1 cellular context compared by ENCODE assay signal in the genomic region with DNA sequence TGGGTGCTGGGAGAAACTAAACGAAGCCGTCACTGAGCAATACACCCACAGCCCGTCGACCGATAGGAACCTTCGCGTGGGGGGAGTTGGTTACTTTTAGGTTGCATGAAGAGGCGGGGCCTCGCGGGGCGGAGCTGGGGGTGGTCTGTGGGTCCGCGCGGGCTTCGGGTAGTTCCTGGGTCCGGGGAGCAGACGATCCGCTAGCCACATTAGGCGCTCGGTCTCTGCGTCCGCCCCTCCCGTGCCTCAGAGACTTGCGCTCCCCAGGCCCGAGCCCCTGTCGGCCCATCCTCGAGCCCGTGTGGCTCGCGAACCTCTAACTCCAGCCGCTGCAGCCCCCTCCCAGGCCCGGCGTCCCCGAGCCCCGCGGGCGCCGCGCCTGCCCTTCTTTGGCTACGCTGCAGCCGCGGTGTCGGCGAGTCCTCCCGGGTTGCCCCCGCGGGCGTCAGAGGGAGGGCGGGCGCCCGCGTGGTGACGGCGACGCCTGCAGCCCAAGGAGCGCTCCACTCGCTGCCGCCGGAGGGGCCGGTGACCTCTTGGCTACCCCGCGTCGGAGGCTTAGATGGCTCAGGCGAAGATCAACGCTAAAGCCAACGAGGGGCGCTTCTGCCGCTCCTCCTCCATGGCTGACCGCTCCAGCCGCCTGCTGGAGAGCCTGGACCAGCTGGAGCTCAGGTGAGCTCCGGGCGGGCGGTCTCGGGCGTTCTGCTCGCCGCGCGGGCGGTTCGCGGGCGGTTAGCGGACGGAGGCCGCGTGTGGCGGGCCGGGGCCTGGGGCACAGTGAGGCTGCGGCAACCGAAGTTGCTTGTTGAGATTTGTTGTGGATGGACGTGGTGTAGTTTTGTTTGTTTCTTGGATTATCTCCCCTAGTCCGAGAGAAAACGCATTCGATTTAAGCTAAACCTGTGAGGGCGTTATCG.
A peak's percentile ranks its signal among the peaks of the same experiment; 100 is the strongest.
TF ChIP-seq lines count a peak whose summit lies in the region.

A gene (plus strand): TSS at position 191 of the 920 bp plus-strand sequence. CDS start 372 bp downstream, at position 563.

TF ChIP-seq in K562, 482 proteins besides CTCF, POLR2A, EP300 and RAD21 (continued from another document and continues in another):
- TF ChIP-seq, protein P1, sequence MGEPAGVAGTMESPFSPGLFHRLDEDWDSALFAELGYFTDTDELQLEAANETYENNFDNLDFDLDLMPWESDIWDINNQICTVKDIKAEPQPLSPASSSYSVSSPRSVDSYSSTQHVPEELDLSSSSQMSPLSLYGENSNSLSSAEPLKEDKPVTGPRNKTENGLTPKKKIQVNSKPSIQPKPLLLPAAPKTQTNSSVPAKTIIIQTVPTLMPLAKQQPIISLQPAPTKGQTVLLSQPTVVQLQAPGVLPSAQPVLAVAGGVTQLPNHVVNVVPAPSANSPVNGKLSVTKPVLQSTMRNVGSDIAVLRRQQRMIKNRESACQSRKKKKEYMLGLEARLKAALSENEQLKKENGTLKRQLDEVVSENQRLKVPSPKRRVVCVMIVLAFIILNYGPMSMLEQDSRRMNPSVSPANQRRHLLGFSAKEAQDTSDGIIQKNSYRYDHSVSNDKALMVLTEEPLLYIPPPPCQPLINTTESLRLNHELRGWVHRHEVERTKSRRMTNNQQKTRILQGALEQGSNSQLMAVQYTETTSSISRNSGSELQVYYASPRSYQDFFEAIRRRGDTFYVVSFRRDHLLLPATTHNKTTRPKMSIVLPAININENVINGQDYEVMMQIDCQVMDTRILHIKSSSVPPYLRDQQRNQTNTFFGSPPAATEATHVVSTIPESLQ (CRISPR knock-in tag; IDR thresholded peaks at IDR 0.05): 0 out of 2 replicates have a peak, but pooled peaks have one; percentile 71
- TF ChIP-seq TFAM (CRISPR knock-in tag; conservative IDR thresholded peaks at IDR 0.05) (no peak), CEBPB (tag; IDR thresholded peaks at IDR 0.05) (no peak; the same call in 1 of the 2 replicates), ZEB2 (IDR thresholded peaks at IDR 0.05) (no peak), CHD2 (IDR thresholded peaks at IDR 0.05; ENCODE audit: low read depth, low read length) (no peak; the same call in 1 of the 2 replicates), SMARCA4 (IDR thresholded peaks at IDR 0.05) (no peak; the same call in 1 of the 2 replicates), MEIS2 (IDR thresholded peaks at IDR 0.05; ENCODE audit: partially characterized antibody) (peak; percentile 51), BRD9 (IDR thresholded peaks at IDR 0.05; ENCODE audit: low read depth, partially characterized antibody) (no peak), RUNX1 (IDR thresholded peaks at IDR 0.05; ENCODE audit: low read depth) (no peak), U2AF1 (optimal IDR thresholded peaks at IDR 0.05; ENCODE audit: low read depth, low read length) (peak; percentile 90), ZNF253 (CRISPR knock-in tag; conservative IDR thresholded peaks at IDR 0.05) (no peak), PML (IDR thresholded peaks at IDR 0.05; ENCODE audit: low read length) (peak; percentile 76), PTBP1 (IDR thresholded peaks at IDR 0.05; ENCODE audit: low read depth, low read length) (no peak), POLR2G (IDR thresholded peaks at IDR 0.05; ENCODE audit: low read depth, low read length) (peak; percentile 99), MED1 (CRISPR knock-in tag; IDR thresholded peaks at IDR 0.05; ENCODE audit: borderline replicate concordance) (no peak), CEBPG (CRISPR knock-in tag; IDR thresholded peaks at IDR 0.05) (peak; percentile 82; the same call in 1 of the 2 replicates), CEBPG (tag; conservative IDR thresholded peaks at IDR 0.05 in 1 of 2, IDR thresholded peaks at IDR 0.05 in 1 of 2) (0 out of 4 replicates have a peak, but pooled peaks of 1 of the 2 experiments have one; percentile 15), MXI1 (IDR thresholded peaks at IDR 0.05; ENCODE audit: low read depth, low read length) (no peak), ZBTB1 (CRISPR knock-in tag; IDR thresholded peaks at IDR 0.05; ENCODE audit: borderline replicate concordance, low read depth) (peak; percentile 68; the same call in 1 of the 2 replicates), ZNF57 (CRISPR knock-in tag; IDR thresholded peaks at IDR 0.05) (no peak), XRCC4 (IDR thresholded peaks at IDR 0.05; ENCODE audit: extremely low read depth, insufficient read depth, insufficient read length) (no peak), HSF4 (CRISPR knock-in tag; IDR thresholded peaks at IDR 0.05; ENCODE audit: borderline replicate concordance) (no peak), NFYB (IDR thresholded peaks at IDR 0.05; ENCODE audit: extremely low read depth, insufficient read length) (no peak), EWSR1 (IDR thresholded peaks at IDR 0.05; ENCODE audit: borderline replicate concordance, low read depth, partially characterized antibody) (no peak), FUS (optimal IDR thresholded peaks at IDR 0.05; ENCODE audit: low read depth, low read length) (peak; percentile 88), PHF20 (IDR thresholded peaks at IDR 0.05; ENCODE audit: partially characterized antibody) (peak; percentile 44), DIDO1 (tag; IDR thresholded peaks at IDR 0.05; ENCODE audit: low read depth) (no peak), ZNF146 (CRISPR knock-in tag; IDR thresholded peaks at IDR 0.05; ENCODE audit: unreplicated experiment) (no peak), ARID2 (IDR thresholded peaks at IDR 0.05) (no peak), POLR3G (IDR thresholded peaks at IDR 0.05; ENCODE audit: extremely low read depth, insufficient read length, insufficient replicate concordance) (no peak), ESRRA (IDR thresholded peaks at IDR 0.05; ENCODE audit: borderline replicate concordance, low read depth) (peak; percentile 34; the same call in 1 of the 2 replicates), ZNF197 (CRISPR knock-in tag; IDR thresholded peaks at IDR 0.05; ENCODE audit: low read depth) (no peak), ZSCAN32 (CRISPR knock-in tag; IDR thresholded peaks at IDR 0.05) (no peak), ZNF551 (CRISPR knock-in tag; IDR thresholded peaks at IDR 0.05) (no peak), ZFP36 (IDR thresholded peaks at IDR 0.05; ENCODE audit: low read depth, low read length, partially characterized antibody) (peak; percentile 45), ZC3H8 (IDR thresholded peaks at IDR 0.05) (no peak), POLR2H (tag; IDR thresholded peaks at IDR 0.05; ENCODE audit: low read depth) (peak; percentile 94), MCM3 (IDR thresholded peaks at IDR 0.05) (no peak), FOXM1 (IDR thresholded peaks at IDR 0.05; ENCODE audit: low read depth) (no peak), FOXM1 (CRISPR knock-in tag; IDR thresholded peaks at IDR 0.05; ENCODE audit: low read depth) (0 out of 2 replicates have a peak, but pooled peaks have one; percentile 84), FOXP1 (CRISPR knock-in tag; IDR thresholded peaks at IDR 0.05) (peak; percentile 28; the same call in 1 of the 2 replicates), NR4A1 (CRISPR knock-in tag; IDR thresholded peaks at IDR 0.05) (no peak), NR4A1 (tag; IDR thresholded peaks at IDR 0.05) (no peak), ETV1 (tag; conservative IDR thresholded peaks at IDR 0.05; ENCODE audit: low read depth) (no peak), KLF16 (IDR thresholded peaks at IDR 0.05) (no peak), RBM39 (optimal IDR thresholded peaks at IDR 0.05; ENCODE audit: low read depth, low read length) (no peak)
- TF ChIP-seq, protein P2, sequence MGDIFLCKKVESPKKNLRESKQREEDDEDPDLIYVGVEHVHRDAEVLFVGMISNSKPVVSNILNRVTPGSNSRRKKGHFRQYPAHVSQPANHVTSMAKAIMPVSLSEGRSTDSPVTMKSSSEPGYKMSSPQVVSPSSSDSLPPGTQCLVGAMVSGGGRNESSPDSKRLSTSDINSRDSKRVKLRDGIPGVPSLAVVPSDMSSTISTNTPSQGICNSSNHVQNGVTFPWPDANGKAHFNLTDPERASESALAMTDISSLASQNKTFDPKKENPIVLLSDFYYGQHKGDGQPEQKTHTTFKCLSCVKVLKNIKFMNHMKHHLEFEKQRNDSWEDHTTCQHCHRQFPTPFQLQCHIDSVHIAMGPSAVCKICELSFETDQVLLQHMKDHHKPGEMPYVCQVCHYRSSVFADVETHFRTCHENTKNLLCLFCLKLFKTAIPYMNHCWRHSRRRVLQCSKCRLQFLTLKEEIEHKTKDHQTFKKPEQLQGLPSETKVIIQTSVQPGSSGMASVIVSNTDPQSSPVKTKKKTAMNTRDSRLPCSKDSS (IDR thresholded peaks at IDR 0.05; ENCODE audit: low read depth, partially characterized antibody): no peak
- TF ChIP-seq, protein P3, sequence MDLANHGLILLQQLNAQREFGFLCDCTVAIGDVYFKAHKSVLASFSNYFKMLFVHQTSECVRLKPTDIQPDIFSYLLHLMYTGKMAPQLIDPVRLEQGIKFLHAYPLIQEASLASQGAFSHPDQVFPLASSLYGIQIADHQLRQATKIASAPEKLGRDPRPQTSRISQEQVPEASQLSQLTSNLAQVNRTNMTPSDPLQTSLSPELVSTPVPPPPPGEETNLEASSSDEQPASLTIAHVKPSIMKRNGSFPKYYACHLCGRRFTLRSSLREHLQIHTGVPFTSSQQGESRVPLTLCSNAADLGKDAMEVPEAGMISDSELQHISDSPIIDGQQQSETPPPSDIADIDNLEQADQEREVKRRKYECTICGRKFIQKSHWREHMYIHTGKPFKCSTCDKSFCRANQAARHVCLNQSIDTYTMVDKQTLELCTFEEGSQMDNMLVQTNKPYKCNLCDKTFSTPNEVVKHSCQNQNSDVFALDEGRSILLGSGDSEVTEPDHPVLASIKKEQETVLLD (IDR thresholded peaks at IDR 0.05): no peak
- TF ChIP-seq, protein P4, sequence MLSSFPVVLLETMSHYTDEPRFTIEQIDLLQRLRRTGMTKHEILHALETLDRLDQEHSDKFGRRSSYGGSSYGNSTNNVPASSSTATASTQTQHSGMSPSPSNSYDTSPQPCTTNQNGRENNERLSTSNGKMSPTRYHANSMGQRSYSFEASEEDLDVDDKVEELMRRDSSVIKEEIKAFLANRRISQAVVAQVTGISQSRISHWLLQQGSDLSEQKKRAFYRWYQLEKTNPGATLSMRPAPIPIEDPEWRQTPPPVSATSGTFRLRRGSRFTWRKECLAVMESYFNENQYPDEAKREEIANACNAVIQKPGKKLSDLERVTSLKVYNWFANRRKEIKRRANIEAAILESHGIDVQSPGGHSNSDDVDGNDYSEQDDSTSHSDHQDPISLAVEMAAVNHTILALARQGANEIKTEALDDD (IDR thresholded peaks at IDR 0.05): no peak
- TF ChIP-seq, protein P5, sequence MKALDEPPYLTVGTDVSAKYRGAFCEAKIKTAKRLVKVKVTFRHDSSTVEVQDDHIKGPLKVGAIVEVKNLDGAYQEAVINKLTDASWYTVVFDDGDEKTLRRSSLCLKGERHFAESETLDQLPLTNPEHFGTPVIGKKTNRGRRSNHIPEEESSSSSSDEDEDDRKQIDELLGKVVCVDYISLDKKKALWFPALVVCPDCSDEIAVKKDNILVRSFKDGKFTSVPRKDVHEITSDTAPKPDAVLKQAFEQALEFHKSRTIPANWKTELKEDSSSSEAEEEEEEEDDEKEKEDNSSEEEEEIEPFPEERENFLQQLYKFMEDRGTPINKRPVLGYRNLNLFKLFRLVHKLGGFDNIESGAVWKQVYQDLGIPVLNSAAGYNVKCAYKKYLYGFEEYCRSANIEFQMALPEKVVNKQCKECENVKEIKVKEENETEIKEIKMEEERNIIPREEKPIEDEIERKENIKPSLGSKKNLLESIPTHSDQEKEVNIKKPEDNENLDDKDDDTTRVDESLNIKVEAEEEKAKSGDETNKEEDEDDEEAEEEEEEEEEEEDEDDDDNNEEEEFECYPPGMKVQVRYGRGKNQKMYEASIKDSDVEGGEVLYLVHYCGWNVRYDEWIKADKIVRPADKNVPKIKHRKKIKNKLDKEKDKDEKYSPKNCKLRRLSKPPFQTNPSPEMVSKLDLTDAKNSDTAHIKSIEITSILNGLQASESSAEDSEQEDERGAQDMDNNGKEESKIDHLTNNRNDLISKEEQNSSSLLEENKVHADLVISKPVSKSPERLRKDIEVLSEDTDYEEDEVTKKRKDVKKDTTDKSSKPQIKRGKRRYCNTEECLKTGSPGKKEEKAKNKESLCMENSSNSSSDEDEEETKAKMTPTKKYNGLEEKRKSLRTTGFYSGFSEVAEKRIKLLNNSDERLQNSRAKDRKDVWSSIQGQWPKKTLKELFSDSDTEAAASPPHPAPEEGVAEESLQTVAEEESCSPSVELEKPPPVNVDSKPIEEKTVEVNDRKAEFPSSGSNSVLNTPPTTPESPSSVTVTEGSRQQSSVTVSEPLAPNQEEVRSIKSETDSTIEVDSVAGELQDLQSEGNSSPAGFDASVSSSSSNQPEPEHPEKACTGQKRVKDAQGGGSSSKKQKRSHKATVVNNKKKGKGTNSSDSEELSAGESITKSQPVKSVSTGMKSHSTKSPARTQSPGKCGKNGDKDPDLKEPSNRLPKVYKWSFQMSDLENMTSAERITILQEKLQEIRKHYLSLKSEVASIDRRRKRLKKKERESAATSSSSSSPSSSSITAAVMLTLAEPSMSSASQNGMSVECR (CRISPR knock-in tag; IDR thresholded peaks at IDR 0.05): peak; percentile 56
- TF ChIP-seq, protein P6, sequence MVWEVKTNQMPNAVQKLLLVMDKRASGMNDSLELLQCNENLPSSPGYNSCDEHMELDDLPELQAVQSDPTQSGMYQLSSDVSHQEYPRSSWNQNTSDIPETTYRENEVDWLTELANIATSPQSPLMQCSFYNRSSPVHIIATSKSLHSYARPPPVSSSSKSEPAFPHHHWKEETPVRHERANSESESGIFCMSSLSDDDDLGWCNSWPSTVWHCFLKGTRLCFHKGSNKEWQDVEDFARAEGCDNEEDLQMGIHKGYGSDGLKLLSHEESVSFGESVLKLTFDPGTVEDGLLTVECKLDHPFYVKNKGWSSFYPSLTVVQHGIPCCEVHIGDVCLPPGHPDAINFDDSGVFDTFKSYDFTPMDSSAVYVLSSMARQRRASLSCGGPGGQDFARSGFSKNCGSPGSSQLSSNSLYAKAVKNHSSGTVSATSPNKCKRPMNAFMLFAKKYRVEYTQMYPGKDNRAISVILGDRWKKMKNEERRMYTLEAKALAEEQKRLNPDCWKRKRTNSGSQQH (CRISPR knock-in tag; IDR thresholded peaks at IDR 0.05): 0 out of 2 replicates have a peak, but pooled peaks have one; percentile 5
- TF ChIP-seq, protein P7, sequence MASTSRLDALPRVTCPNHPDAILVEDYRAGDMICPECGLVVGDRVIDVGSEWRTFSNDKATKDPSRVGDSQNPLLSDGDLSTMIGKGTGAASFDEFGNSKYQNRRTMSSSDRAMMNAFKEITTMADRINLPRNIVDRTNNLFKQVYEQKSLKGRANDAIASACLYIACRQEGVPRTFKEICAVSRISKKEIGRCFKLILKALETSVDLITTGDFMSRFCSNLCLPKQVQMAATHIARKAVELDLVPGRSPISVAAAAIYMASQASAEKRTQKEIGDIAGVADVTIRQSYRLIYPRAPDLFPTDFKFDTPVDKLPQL (IDR thresholded peaks at IDR 0.05; ENCODE audit: extremely low read depth, insufficient read length): peak; percentile 54
- TF ChIP-seq, protein P8, sequence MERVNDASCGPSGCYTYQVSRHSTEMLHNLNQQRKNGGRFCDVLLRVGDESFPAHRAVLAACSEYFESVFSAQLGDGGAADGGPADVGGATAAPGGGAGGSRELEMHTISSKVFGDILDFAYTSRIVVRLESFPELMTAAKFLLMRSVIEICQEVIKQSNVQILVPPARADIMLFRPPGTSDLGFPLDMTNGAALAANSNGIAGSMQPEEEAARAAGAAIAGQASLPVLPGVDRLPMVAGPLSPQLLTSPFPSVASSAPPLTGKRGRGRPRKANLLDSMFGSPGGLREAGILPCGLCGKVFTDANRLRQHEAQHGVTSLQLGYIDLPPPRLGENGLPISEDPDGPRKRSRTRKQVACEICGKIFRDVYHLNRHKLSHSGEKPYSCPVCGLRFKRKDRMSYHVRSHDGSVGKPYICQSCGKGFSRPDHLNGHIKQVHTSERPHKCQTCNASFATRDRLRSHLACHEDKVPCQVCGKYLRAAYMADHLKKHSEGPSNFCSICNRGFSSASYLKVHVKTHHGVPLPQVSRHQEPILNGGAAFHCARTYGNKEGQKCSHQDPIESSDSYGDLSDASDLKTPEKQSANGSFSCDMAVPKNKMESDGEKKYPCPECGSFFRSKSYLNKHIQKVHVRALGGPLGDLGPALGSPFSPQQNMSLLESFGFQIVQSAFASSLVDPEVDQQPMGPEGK (CRISPR knock-in tag; IDR thresholded peaks at IDR 0.05; ENCODE audit: borderline replicate concordance): no peak
